ENCODE assay signal across 8 cellular contexts in genomic region chr2:87547966-87548365, GRCh38.
DNase-seq lines count a peak whose midpoint lies in the region; ATAC-seq and FAIRE-seq lines count a peak whose summit lies in the region.
"Not testable (repeated sequence)": the region's sequence is repeated elsewhere in the genome, so short reads cannot be mapped to it uniquely, and the experiment has no call there.

No MANE protein-coding gene starts in this region.

- ATAC-seq in GM18867 (IDR thresholded peaks at IDR 0.05; ENCODE audit: unreplicated experiment), result peak; percentile 56
- ATAC-seq in activated CD4-positive, CD25-positive, alpha-beta regulatory T cell treated with anti-CD3 and anti-CD28 coated beads, Interleukin-2, amount 50 U/mL, for 24 hours, result peak; percentile 76 to 77
- peak; percentile 75 to 77 for ATAC-seq in activated T-cell treated with anti-CD3 and anti-CD28 coated beads, Interleukin-2, amount 50 U/mL, for 4 hours
- peak; percentile 82 for ATAC-seq in central memory CD8-positive, alpha-beta T cell (replicated peaks; ENCODE audit: extremely low read depth, poor library complexity, severe bottlenecking)
- ATAC-seq in naive thymus-derived CD4-positive, alpha-beta T cell, result peak; percentile 74

- not testable (repeated sequence) for H3K4me1 ChIP-seq in naive thymus-derived CD4-positive, alpha-beta T cell (ENCODE audit: control insufficient read depth in 2 of 2, insufficient read depth in 2 of 2, low read length in 2 of 2)

- peak overlapping the region; percentile 97 for H3K27ac Mint-ChIP-seq in activated naive CD8-positive, alpha-beta T cell
- H3K27ac Mint-ChIP-seq in central memory CD8-positive, alpha-beta T cell (ENCODE audit: low read depth), result not testable (repeated sequence)
- peak overlapping the region in 1 of 9 donors; percentile 71 for H3K27ac Mint-ChIP-seq in naive thymus-derived CD4-positive, alpha-beta T cell
- H3K27ac Mint-ChIP-seq in stimulated activated naive CD8-positive, alpha-beta T cell treated with anti-CD3 and anti-CD28 coated beads, Interleukin-15, Interleukin-2, amounts not matched to agents 100 ng/mL and 50 ng/mL, for 24 hours, result peak overlapping the region; percentile 74

- not testable (repeated sequence) for H3K36me3 ChIP-seq in naive thymus-derived CD4-positive, alpha-beta T cell (ENCODE audit: control insufficient read depth in 2 of 3, insufficient read depth in 3 of 3, low read length in 3 of 3)

- not testable (repeated sequence) for H3K9me3 Mint-ChIP-seq in activated T-cell treated with anti-CD3 and anti-CD28 coated beads, Interleukin-2, amount 50 U/mL, for 4 hours; activated naive CD8-positive, alpha-beta T cell (ENCODE audit: low read depth); central memory CD8-positive, alpha-beta T cell; naive thymus-derived CD4-positive, alpha-beta T cell; stimulated activated naive CD8-positive, alpha-beta T cell treated with anti-CD3 and anti-CD28 coated beads, Interleukin-15, Interleukin-2, amounts not matched to agents 100 ng/mL and 50 ng/mL, for 24 hours

- POLR2A ChIA-PET in naive thymus-derived CD4-positive, alpha-beta T cell (lab: Charles Lee), result not testable (repeated sequence)

- H3K4me3 Mint-ChIP-seq in activated T-cell treated with anti-CD3 and anti-CD28 coated beads, Interleukin-2, amount 50 U/mL, for 4 hours; activated naive CD8-positive, alpha-beta T cell; central memory CD8-positive, alpha-beta T cell; naive thymus-derived CD4-positive, alpha-beta T cell; stimulated activated naive CD8-positive, alpha-beta T cell treated with anti-CD3 and anti-CD28 coated beads, Interleukin-15, Interleukin-2, amounts not matched to agents 100 ng/mL and 50 ng/mL, for 24 hours: not testable (repeated sequence)

- CTCF ChIA-PET in naive thymus-derived CD4-positive, alpha-beta T cell (lab: Charles Lee), result not testable (repeated sequence)

- not testable (repeated sequence) for H3K4me3 ChIP-seq in naive thymus-derived CD4-positive, alpha-beta T cell (ENCODE audit: low read length)

- H3K36me3 Mint-ChIP-seq in activated T-cell treated with anti-CD3 and anti-CD28 coated beads, Interleukin-2, amount 50 U/mL, for 4 hours (ENCODE audit: insufficient read depth); activated naive CD8-positive, alpha-beta T cell; central memory CD8-positive, alpha-beta T cell (ENCODE audit: insufficient read depth); naive thymus-derived CD4-positive, alpha-beta T cell; stimulated activated naive CD8-positive, alpha-beta T cell treated with anti-CD3 and anti-CD28 coated beads, Interleukin-15, Interleukin-2, amounts not matched to agents 100 ng/mL and 50 ng/mL, for 24 hours (ENCODE audit: low read depth): not testable (repeated sequence)

- peak; percentile 13 for FAIRE-seq in HTR-8/SVneo (lab: Jason Lieb, UNC)

- not testable (repeated sequence) for H3K27me3 ChIP-seq in naive thymus-derived CD4-positive, alpha-beta T cell (ENCODE audit: control insufficient read depth in 2 of 2, insufficient read depth in 2 of 2, low read length in 2 of 2)

- intact Hi-C loops in naive thymus-derived CD4-positive, alpha-beta T cell (cut with micrococcal nuclease), result not testable (repeated sequence)

- not testable (repeated sequence) for H3K9me3 ChIP-seq in naive thymus-derived CD4-positive, alpha-beta T cell (ENCODE audit: control insufficient read depth in 2 of 3, low read length in 3 of 3)

- not testable (repeated sequence) for H3K27me3 Mint-ChIP-seq in activated T-cell treated with anti-CD3 and anti-CD28 coated beads, Interleukin-2, amount 50 U/mL, for 4 hours (ENCODE audit: low read depth); activated naive CD8-positive, alpha-beta T cell; central memory CD8-positive, alpha-beta T cell; naive thymus-derived CD4-positive, alpha-beta T cell; stimulated activated naive CD8-positive, alpha-beta T cell treated with anti-CD3 and anti-CD28 coated beads, Interleukin-15, Interleukin-2, amounts not matched to agents 100 ng/mL and 50 ng/mL, for 24 hours

- not testable (repeated sequence) for DNase-seq in HTR-8/SVneo (ENCODE audit: insufficient read length, low spot score); activated T-cell treated with anti-CD3 and anti-CD28 coated beads, Interleukin-2, amount 50 U/mL, for 4 hours; central memory CD8-positive, alpha-beta T cell (ENCODE audit: low spot score in 2 of 2); naive thymus-derived CD4-positive, alpha-beta T cell

- H3K4me1 Mint-ChIP-seq in activated T-cell treated with anti-CD3 and anti-CD28 coated beads, Interleukin-2, amount 50 U/mL, for 4 hours (ENCODE audit: low read depth), result peaks cover 10% of the 10 kb centered on the region
- peaks cover 10% of the 10 kb centered on the region for H3K4me1 Mint-ChIP-seq in activated naive CD8-positive, alpha-beta T cell (ENCODE audit: low read depth)
- H3K4me1 Mint-ChIP-seq in central memory CD8-positive, alpha-beta T cell; naive thymus-derived CD4-positive, alpha-beta T cell: not testable (repeated sequence)
- peaks cover 17% of the 10 kb centered on the region for H3K4me1 Mint-ChIP-seq in stimulated activated naive CD8-positive, alpha-beta T cell treated with anti-CD3 and anti-CD28 coated beads, Interleukin-15, Interleukin-2, amounts not matched to agents 100 ng/mL and 50 ng/mL, for 24 hours (ENCODE audit: low read depth)

- H3K27ac ChIP-seq in naive thymus-derived CD4-positive, alpha-beta T cell (ENCODE audit: low read depth, low read length), result not testable (repeated sequence)
